Comparison of ENCODE assay signal across 1 cellular context in the genomic region with DNA sequence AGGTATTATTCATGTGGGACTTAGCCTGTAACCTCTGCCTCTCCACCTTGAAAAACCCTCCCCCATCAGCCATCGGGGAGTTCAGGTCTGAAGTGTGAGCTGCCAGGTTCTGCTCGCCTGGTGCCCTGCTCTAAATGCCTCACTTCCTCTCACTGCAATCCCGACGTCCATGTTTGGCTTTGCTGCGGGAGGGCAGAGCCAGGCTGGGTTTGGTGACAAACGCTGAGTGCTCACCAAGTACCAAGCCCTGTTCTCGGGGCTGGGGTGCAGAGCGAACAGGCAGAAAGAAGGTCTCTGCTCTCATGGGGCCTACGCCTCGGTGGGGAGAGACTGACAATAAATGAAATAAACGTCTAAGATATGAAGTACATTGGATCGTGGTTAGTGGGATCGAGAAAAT.
TF ChIP-seq lines count a peak whose summit lies in the region.

No MANE protein-coding gene starts in this region.

TF ChIP-seq in HepG2, 621 proteins besides CTCF, POLR2A, EP300 and RAD21:
- TF ChIP-seq ADNP (CRISPR knock-in tag; IDR thresholded peaks at IDR 0.05): no peak
- TF ChIP-seq, protein P1, sequence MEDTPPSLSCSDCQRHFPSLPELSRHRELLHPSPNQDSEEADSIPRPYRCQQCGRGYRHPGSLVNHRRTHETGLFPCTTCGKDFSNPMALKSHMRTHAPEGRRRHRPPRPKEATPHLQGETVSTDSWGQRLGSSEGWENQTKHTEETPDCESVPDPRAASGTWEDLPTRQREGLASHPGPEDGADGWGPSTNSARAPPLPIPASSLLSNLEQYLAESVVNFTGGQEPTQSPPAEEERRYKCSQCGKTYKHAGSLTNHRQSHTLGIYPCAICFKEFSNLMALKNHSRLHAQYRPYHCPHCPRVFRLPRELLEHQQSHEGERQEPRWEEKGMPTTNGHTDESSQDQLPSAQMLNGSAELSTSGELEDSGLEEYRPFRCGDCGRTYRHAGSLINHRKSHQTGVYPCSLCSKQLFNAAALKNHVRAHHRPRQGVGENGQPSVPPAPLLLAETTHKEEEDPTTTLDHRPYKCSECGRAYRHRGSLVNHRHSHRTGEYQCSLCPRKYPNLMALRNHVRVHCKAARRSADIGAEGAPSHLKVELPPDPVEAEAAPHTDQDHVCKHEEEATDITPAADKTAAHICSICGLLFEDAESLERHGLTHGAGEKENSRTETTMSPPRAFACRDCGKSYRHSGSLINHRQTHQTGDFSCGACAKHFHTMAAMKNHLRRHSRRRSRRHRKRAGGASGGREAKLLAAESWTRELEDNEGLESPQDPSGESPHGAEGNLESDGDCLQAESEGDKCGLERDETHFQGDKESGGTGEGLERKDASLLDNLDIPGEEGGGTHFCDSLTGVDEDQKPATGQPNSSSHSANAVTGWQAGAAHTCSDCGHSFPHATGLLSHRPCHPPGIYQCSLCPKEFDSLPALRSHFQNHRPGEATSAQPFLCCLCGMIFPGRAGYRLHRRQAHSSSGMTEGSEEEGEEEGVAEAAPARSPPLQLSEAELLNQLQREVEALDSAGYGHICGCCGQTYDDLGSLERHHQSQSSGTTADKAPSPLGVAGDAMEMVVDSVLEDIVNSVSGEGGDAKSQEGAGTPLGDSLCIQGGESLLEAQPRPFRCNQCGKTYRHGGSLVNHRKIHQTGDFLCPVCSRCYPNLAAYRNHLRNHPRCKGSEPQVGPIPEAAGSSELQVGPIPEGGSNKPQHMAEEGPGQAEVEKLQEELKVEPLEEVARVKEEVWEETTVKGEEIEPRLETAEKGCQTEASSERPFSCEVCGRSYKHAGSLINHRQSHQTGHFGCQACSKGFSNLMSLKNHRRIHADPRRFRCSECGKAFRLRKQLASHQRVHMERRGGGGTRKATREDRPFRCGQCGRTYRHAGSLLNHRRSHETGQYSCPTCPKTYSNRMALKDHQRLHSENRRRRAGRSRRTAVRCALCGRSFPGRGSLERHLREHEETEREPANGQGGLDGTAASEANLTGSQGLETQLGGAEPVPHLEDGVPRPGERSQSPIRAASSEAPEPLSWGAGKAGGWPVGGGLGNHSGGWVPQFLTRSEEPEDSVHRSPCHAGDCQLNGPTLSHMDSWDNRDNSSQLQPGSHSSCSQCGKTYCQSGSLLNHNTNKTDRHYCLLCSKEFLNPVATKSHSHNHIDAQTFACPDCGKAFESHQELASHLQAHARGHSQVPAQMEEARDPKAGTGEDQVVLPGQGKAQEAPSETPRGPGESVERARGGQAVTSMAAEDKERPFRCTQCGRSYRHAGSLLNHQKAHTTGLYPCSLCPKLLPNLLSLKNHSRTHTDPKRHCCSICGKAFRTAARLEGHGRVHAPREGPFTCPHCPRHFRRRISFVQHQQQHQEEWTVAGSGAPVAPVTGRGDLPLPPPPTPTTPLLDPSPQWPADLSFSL (CRISPR knock-in tag; IDR thresholded peaks at IDR 0.05): no peak
- TF ChIP-seq ATF1 (CRISPR knock-in tag; IDR thresholded peaks at IDR 0.05): no peak
- TF ChIP-seq, protein P2, sequence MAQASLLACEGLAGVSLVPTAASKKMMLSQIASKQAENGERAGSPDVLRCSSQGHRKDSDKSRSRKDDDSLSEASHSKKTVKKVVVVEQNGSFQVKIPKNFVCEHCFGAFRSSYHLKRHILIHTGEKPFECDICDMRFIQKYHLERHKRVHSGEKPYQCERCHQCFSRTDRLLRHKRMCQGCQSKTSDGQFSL (CRISPR knock-in tag; IDR thresholded peaks at IDR 0.05): no peak
- no peak for TF ChIP-seq ZBTB7A (CRISPR knock-in tag; IDR thresholded peaks at IDR 0.05)
- no peak for TF ChIP-seq ZNF33B (CRISPR knock-in tag; IDR thresholded peaks at IDR 0.05)
- no peak for TF ChIP-seq KLF16 (CRISPR knock-in tag; IDR thresholded peaks at IDR 0.05)
- TF ChIP-seq, protein P3, sequence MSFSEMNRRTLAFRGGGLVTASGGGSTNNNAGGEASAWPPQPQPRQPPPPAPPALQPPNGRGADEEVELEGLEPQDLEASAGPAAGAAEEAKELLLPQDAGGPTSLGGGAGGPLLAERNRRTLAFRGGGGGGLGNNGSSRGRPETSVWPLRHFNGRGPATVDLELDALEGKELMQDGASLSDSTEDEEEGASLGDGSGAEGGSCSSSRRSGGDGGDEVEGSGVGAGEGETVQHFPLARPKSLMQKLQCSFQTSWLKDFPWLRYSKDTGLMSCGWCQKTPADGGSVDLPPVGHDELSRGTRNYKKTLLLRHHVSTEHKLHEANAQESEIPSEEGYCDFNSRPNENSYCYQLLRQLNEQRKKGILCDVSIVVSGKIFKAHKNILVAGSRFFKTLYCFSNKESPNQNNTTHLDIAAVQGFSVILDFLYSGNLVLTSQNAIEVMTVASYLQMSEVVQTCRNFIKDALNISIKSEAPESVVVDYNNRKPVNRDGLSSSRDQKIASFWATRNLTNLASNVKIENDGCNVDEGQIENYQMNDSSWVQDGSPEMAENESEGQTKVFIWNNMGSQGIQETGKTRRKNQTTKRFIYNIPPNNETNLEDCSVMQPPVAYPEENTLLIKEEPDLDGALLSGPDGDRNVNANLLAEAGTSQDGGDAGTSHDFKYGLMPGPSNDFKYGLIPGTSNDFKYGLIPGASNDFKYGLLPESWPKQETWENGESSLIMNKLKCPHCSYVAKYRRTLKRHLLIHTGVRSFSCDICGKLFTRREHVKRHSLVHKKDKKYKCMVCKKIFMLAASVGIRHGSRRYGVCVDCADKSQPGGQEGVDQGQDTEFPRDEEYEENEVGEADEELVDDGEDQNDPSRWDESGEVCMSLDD (CRISPR knock-in tag; IDR thresholded peaks at IDR 0.05; ENCODE audit: borderline replicate concordance): no peak
- TF ChIP-seq CBFB (CRISPR knock-in tag; IDR thresholded peaks at IDR 0.05): no peak
- TF ChIP-seq ZNF205 (CRISPR knock-in tag; IDR thresholded peaks at IDR 0.05): no peak
- TF ChIP-seq ZNF777 (CRISPR knock-in tag; IDR thresholded peaks at IDR 0.05): no peak
- TF ChIP-seq, protein P4, sequence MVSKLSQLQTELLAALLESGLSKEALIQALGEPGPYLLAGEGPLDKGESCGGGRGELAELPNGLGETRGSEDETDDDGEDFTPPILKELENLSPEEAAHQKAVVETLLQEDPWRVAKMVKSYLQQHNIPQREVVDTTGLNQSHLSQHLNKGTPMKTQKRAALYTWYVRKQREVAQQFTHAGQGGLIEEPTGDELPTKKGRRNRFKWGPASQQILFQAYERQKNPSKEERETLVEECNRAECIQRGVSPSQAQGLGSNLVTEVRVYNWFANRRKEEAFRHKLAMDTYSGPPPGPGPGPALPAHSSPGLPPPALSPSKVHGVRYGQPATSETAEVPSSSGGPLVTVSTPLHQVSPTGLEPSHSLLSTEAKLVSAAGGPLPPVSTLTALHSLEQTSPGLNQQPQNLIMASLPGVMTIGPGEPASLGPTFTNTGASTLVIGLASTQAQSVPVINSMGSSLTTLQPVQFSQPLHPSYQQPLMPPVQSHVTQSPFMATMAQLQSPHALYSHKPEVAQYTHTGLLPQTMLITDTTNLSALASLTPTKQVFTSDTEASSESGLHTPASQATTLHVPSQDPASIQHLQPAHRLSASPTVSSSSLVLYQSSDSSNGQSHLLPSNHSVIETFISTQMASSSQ (IDR thresholded peaks at IDR 0.05; ENCODE audit: low read depth): no peak
- TF ChIP-seq, protein P4 (CRISPR knock-in tag; IDR thresholded peaks at IDR 0.05; ENCODE audit: borderline replicate concordance): no peak
- no peak for TF ChIP-seq CHD2 (IDR thresholded peaks at IDR 0.05; ENCODE audit: low read depth, low read length)
- TF ChIP-seq ZNF441 (CRISPR knock-in tag; IDR thresholded peaks at IDR 0.05; ENCODE audit: borderline replicate concordance): no peak
- TF ChIP-seq PHF20 (CRISPR knock-in tag; IDR thresholded peaks at IDR 0.05): no peak
- TF ChIP-seq ZFP90 (CRISPR knock-in tag; IDR thresholded peaks at IDR 0.05; ENCODE audit: borderline replicate concordance): no peak
- TF ChIP-seq AKAP8 (CRISPR knock-in tag; IDR thresholded peaks at IDR 0.05): no peak
